Comparison of ENCODE assay signal across 17 cellular contexts in genomic region chr6:143877584-143878271, GRCh38. TPM values are rescaled to one million over a fixed set of nuclear protein-coding genes. Genes with fewer than 3 reads are reported as not detected.
"Had no signal": no experiment of that assay in that cellular context is flagged by ENCODE, and none has a peak within 500 bp of the region (broad histone marks: within the 10 kb centered on the region; RNA-seq: fewer than 3 reads in every experiment).

No MANE protein-coding gene starts in this region.

- H3K36me3 ChIP-seq: lower lobe of right lung, neutrophil, sigmoid colon had no signal

- H3K4me1 Mint-ChIP-seq: activated naive CD4-positive, alpha-beta T cell treated with anti-CD3 and anti-CD28 coated beads, Interleukin-2, amount 50 U/mL, for 24 hours; WTC11 had no signal

- H3K4me1 ChIP-seq: lower lobe of right lung, sigmoid colon had no signal

- H3K4me3 ChIP-seq: lower lobe of right lung, sigmoid colon had no signal

- H3K27ac Mint-ChIP-seq: activated CD4-positive, alpha-beta T cell treated with anti-CD3 and anti-CD28 coated beads, Interleukin-2, amount 10 ng/mL, durations not matched to agents 7 days and 5 days; activated naive CD4-positive, alpha-beta T cell treated with anti-CD3 and anti-CD28 coated beads, Interleukin-2, amount 50 U/mL, for 24 hours; natural killer cell treated with Interleukin-12 subunit alpha and Interleukin-12 subunit beta and Interleukin-15 and Interleukin-18, amount 100 ng/mL, for 72 hours; stimulated activated memory B cell treated with anti-CD40 and anti-IgM and Interleukin-4, amounts not matched to agents 10 μg/mL and 1 μg/mL and 100 μg/mL, for 72 hours; T-helper 2 cell treated with Interferon-gamma antibody and Interleukin-4, amounts not matched to agents 5 μg/mL and 100 μg/mL, for 36 hours; WTC11 had no signal

- H3K4me3 Mint-ChIP-seq: activated CD4-positive, alpha-beta T cell treated with anti-CD3 and anti-CD28 coated beads, Interleukin-2, amount 10 ng/mL, durations not matched to agents 7 days and 5 days; activated naive CD4-positive, alpha-beta T cell treated with anti-CD3 and anti-CD28 coated beads, Interleukin-2, amount 50 U/mL, for 24 hours; natural killer cell treated with Interleukin-12 subunit alpha and Interleukin-12 subunit beta and Interleukin-15 and Interleukin-18, amount 100 ng/mL, for 72 hours; stimulated activated memory B cell treated with anti-CD40 and anti-IgM and Interleukin-4, amounts not matched to agents 10 μg/mL and 1 μg/mL and 100 μg/mL, for 72 hours; T-helper 2 cell treated with Interferon-gamma antibody and Interleukin-4, amounts not matched to agents 5 μg/mL and 100 μg/mL, for 36 hours; WTC11 had no signal

- H3K9me3 ChIP-seq: neutrophil, SK-N-SH had no signal

- ATAC-seq: lower lobe of right lung; stimulated activated memory B cell treated with anti-CD40 and anti-IgM and Interleukin-4, amounts not matched to agents 10 μg/mL and 1 μg/mL and 100 μg/mL, for 72 hours; WTC11 had no signal

- DNase-seq: activated CD4-positive, alpha-beta T cell treated with anti-CD3 and anti-CD28 coated beads, Interleukin-2, amount 10 ng/mL, durations not matched to agents 7 days and 5 days; activated CD8-positive, alpha-beta memory T cell treated with anti-CD3 and anti-CD28 coated beads for 24 hours; activated effector memory CD4-positive, alpha-beta T cell treated with anti-CD3 and anti-CD28 coated beads, Interleukin-2, amount 50 U/mL, for 16 hours; effector CD8-positive, alpha-beta T cell; hippocampal formation; lower lobe of right lung; sigmoid colon; SK-N-SH; stimulated activated CD4-positive, alpha-beta T cell treated with anti-CD3 and anti-CD28 coated beads, Interleukin-4, amount 100 ng/mL, for 24 hours had no signal

- H3K9me3 Mint-ChIP-seq: natural killer cell treated with Interleukin-12 subunit alpha and Interleukin-12 subunit beta and Interleukin-15 and Interleukin-18, amount 100 ng/mL, for 72 hours had no signal

- H3K27me3 Mint-ChIP-seq: activated CD4-positive, alpha-beta T cell treated with anti-CD3 and anti-CD28 coated beads, Interleukin-2, amount 10 ng/mL, durations not matched to agents 7 days and 5 days; activated naive CD4-positive, alpha-beta T cell treated with anti-CD3 and anti-CD28 coated beads, Interleukin-2, amount 50 U/mL, for 24 hours; natural killer cell treated with Interleukin-12 subunit alpha and Interleukin-12 subunit beta and Interleukin-15 and Interleukin-18, amount 100 ng/mL, for 72 hours; stimulated activated memory B cell treated with anti-CD40 and anti-IgM and Interleukin-4, amounts not matched to agents 10 μg/mL and 1 μg/mL and 100 μg/mL, for 72 hours had no signal

RNA-seq across cellular contexts. Expression of gene ZC2HC1B, which starts 13.5 kb away (rescaled TPM):
- total RNA-seq: activated CD4-positive, alpha-beta T cell treated with anti-CD3 and anti-CD28 coated beads, Interleukin-2, amount 10 ng/mL, durations not matched to agents 7 days and 5 days; cerebellum; lower lobe of right lung; natural killer cell treated with Interleukin-12 subunit alpha and Interleukin-12 subunit beta and Interleukin-15 and Interleukin-18, amount 100 ng/mL, for 72 hours; sigmoid colon; ureter; WTC11 had no signal
